34 cellular contexts compared by ENCODE assay signal in genomic region chr2:240153418-240153817, GRCh38. TPM values are rescaled to one million over a fixed set of nuclear protein-coding genes. Genes with fewer than 3 reads are reported as not detected.
"Had no signal": no experiment of that assay in that cellular context is flagged by ENCODE, and none has a peak within 500 bp of the region (broad histone marks: within the 10 kb centered on the region; RNA-seq: fewer than 3 reads in every experiment).

No MANE protein-coding gene starts in this region.

- H2AFZ ChIP-seq: PC-9 had no signal

- H3K9me3 Mint-ChIP-seq: activated CD4-positive, alpha-beta T cell treated with anti-CD3 and anti-CD28 coated beads, Interleukin-2, amount 10 ng/mL, durations not matched to agents 24 days and 14 days; activated CD8-positive, alpha-beta T cell treated with anti-CD3 and anti-CD28 coated beads for 36 hours; activated T-cell treated with anti-CD3 and anti-CD28 coated beads, Interleukin-2, amount 50 U/mL, for 72 hours; activated T-helper 17 cell treated with anti-CD3 and anti-CD28 coated beads, Interleukin-2, amount 50 U/mL, for 72 hours; T-helper 1 cell treated with Interleukin-12 subunit alpha and Interleukin-12 subunit beta and Interleukin-4 antibody, amounts not matched to agents 30 μg/mL and 1 μg/mL, for 36 hours; T-helper 2 cell treated with Interferon-gamma antibody and Interleukin-4, amounts not matched to agents 5 μg/mL and 100 μg/mL, for 36 hours had no signal

- H3K27ac ChIP-seq: adrenal gland, brain microvascular endothelial cell, PC-9, SJSA1 had no signal

- FAIRE-seq: TTC549 had no signal

- H3K36me3 ChIP-seq: adrenal gland, brain microvascular endothelial cell, MG63, SJSA1 had no signal

- H3K27me3 ChIP-seq: brain microvascular endothelial cell, MG63 had no signal

- H3K4me3 Mint-ChIP-seq: activated CD4-positive, alpha-beta T cell treated with anti-CD3 and anti-CD28 coated beads, Interleukin-2, amount 10 ng/mL, durations not matched to agents 24 days and 14 days; activated CD8-positive, alpha-beta T cell treated with anti-CD3 and anti-CD28 coated beads for 36 hours; activated T-cell treated with anti-CD3 and anti-CD28 coated beads, Interleukin-2, amount 50 U/mL, for 72 hours; activated T-helper 17 cell treated with anti-CD3 and anti-CD28 coated beads, Interleukin-2, amount 50 U/mL, for 72 hours; T-helper 1 cell treated with Interleukin-12 subunit alpha and Interleukin-12 subunit beta and Interleukin-4 antibody, amounts not matched to agents 30 μg/mL and 1 μg/mL, for 36 hours; T-helper 2 cell treated with Interferon-gamma antibody and Interleukin-4, amounts not matched to agents 5 μg/mL and 100 μg/mL, for 36 hours had no signal

- H3K4me1 ChIP-seq: SJSA1 had no signal

- ATAC-seq: activated CD8-positive, alpha-beta T cell treated with anti-CD3 and anti-CD28 coated beads for 36 hours; activated naive CD4-positive, alpha-beta T cell treated with anti-CD3 and anti-CD28 coated beads, Interleukin-2, amount 50 U/mL, for 72 hours; activated T-cell treated with anti-CD3 and anti-CD28 coated beads, Interleukin-2, amount 50 U/mL, for 72 hours; activated T-helper 17 cell treated with anti-CD3 and anti-CD28 coated beads, Interleukin-2, amount 50 U/mL, for 72 hours had no signal

- DNase-seq: activated CD4-positive, alpha-beta T cell treated with anti-CD3 and anti-CD28 coated beads, Interleukin-2, amount 10 ng/mL, durations not matched to agents 24 days and 14 days; activated CD4-positive, alpha-beta T cell treated with anti-CD3 and anti-CD28 coated beads, Interleukin-2, amount 50 U/mL, for 4 hours; activated CD8-positive, alpha-beta T cell treated with anti-CD3 and anti-CD28 coated beads for 36 hours; activated effector memory CD4-positive, alpha-beta T cell treated with anti-CD3 and anti-CD28 coated beads, Interleukin-2, amount 50 U/mL, for 16 hours; activated naive CD4-positive, alpha-beta T cell; activated T-cell treated with anti-CD3 and anti-CD28 coated beads, Interleukin-2, amount 50 U/mL, for 1 hour; activated T-cell treated with anti-CD3 and anti-CD28 coated beads, Interleukin-2, amount 50 U/mL, for 72 hours; adrenal gland; brain microvascular endothelial cell; Kasumi-1; KG1; MG63; MV-4-11; NCI-H1092; NCI-H1417; NCI-H146; NCI-H187; NCI-H2029 treated with DMSO at 0.1 percent for 48 hours; NCI-H2107; NCI-H2171; NCI-H510A; NCI-H526; NCI-H748 treated with DMSO at 0.1 percent for 48 hours; PC-9; SHP77 treated with DMSO at 0.1 percent for 48 hours; SK-N-SH had no signal

- H3K9me3 ChIP-seq: adrenal gland, MG63, SK-N-SH had no signal

- H3K4me2 ChIP-seq: PC-9, SK-N-SH had no signal

- H3K9ac ChIP-seq: SK-N-SH had no signal

- H3K4me1 Mint-ChIP-seq: activated T-helper 17 cell treated with anti-CD3 and anti-CD28 coated beads, Interleukin-2, amount 50 U/mL, for 72 hours had no signal

- H3K27ac Mint-ChIP-seq: activated CD4-positive, alpha-beta T cell treated with anti-CD3 and anti-CD28 coated beads, Interleukin-2, amount 10 ng/mL, durations not matched to agents 24 days and 14 days; activated CD8-positive, alpha-beta T cell treated with anti-CD3 and anti-CD28 coated beads for 36 hours; activated naive CD4-positive, alpha-beta T cell treated with anti-CD3 and anti-CD28 coated beads, Interleukin-2, amount 50 U/mL, for 72 hours; activated T-cell treated with anti-CD3 and anti-CD28 coated beads, Interleukin-2, amount 50 U/mL, for 72 hours; activated T-helper 17 cell treated with anti-CD3 and anti-CD28 coated beads, Interleukin-2, amount 50 U/mL, for 72 hours; T-helper 1 cell treated with Interleukin-12 subunit alpha and Interleukin-12 subunit beta and Interleukin-4 antibody, amounts not matched to agents 30 μg/mL and 1 μg/mL, for 36 hours; T-helper 2 cell treated with Interferon-gamma antibody and Interleukin-4, amounts not matched to agents 5 μg/mL and 100 μg/mL, for 36 hours had no signal

- H3K4me3 ChIP-seq: adrenal gland, MG63, PC-9, SJSA1 had no signal

RNA-seq across cellular contexts. Expression of gene OTOS, which starts 13.0 kb away (rescaled TPM):
- total RNA-seq: activated CD4-positive, alpha-beta T cell treated with anti-CD3 and anti-CD28 coated beads, Interleukin-2, amount 10 ng/mL, durations not matched to agents 24 days and 14 days; activated CD8-positive, alpha-beta memory T cell treated with anti-CD3 and anti-CD28 coated beads for 36 hours; activated CD8-positive, alpha-beta T cell treated with anti-CD3 and anti-CD28 coated beads for 36 hours; activated naive CD4-positive, alpha-beta T cell treated with anti-CD3 and anti-CD28 coated beads, Interleukin-2, amount 50 U/mL, for 72 hours; activated T-cell treated with anti-CD3 and anti-CD28 coated beads, Interleukin-2, amount 50 U/mL, for 72 hours; activated T-helper 17 cell treated with anti-CD3 and anti-CD28 coated beads, Interleukin-2, amount 50 U/mL, for 72 hours; adrenal gland; OCI-LY7; PC-9; SJSA1 had no signal
- polyA plus RNA-seq: adrenal gland, SK-N-SH had no signal
